In genomic region chr20:47493954-47494293, GRCh38 we compare ENCODE assay signal across 11 cellular contexts. TPM values are rescaled to one million over a fixed set of nuclear protein-coding genes. Genes with fewer than 3 reads are reported as not detected.
DNase-seq lines count a peak whose midpoint lies in the region; FAIRE-seq and TF ChIP-seq lines count a peak whose summit lies in the region.
"Had no signal": no experiment of that assay in that cellular context is flagged by ENCODE, and none has a peak within 500 bp of the region (broad histone marks: within the 10 kb centered on the region; RNA-seq: fewer than 3 reads in every experiment).

No MANE protein-coding gene starts in this region.

- no peak for TF ChIP-seq CTCF in esophagus muscularis mucosa (IDR thresholded peaks at IDR 0.05)

- H3K27me3 ChIP-seq in esophagus muscularis mucosa (no peaks in the 10 kb centered on the region), small intestine (ENCODE audit: control insufficient read depth in 2 of 2, insufficient read depth in 2 of 2, low read length in 2 of 2) (no peaks in the 10 kb centered on the region)

- DNase-seq in DMS153 (lab: John Stamatoyannopoulos, UW) (peak; percentile 23), DMS153 treated with DMSO at 0.1 percent for 48 hours (lab: John Stamatoyannopoulos, UW; ENCODE audit: unreplicated experiment) (no peak), NCI-H774 (lab: John Stamatoyannopoulos, UW) (peak; percentile 10), esophagus muscularis mucosa (ENCODE audit: extremely low spot score) (no peak), small intestine (peak; percentile 84), NCI-H187 treated with DMSO at 0.1 percent for 48 hours (lab: John Stamatoyannopoulos, UW) (no peak), AG08395 (ENCODE audit: low spot score) (no peak)
- no peak for DNase-seq in stimulated activated CD4-positive, alpha-beta T cell treated with anti-CD3 and anti-CD28 coated beads, Interleukin-4, amount 100 ng/mL, for 4 hours
- DNase-seq: 8988T had no signal

- TF ChIP-seq POLR2A in esophagus muscularis mucosa (IDR thresholded peaks at IDR 0.05; ENCODE audit: low read depth) = no peak

- H3K4me3 ChIP-seq in esophagus muscularis mucosa (no peak overlapping the region), small intestine (ENCODE audit: low read depth in 1 of 2, low read length in 2 of 2) (no peak overlapping the region)

- no peak for FAIRE-seq in small intestine (lab: Jason Lieb, UNC)
- FAIRE-seq: H1, RCC 7860 had no signal

- TF ChIP-seq EP300 in esophagus muscularis mucosa (IDR thresholded peaks at IDR 0.05) = no peak

- H3K27ac ChIP-seq in esophagus muscularis mucosa (replicated peaks in 1 of 4) (peak overlapping the region; percentile 71 to 84 (median 78)), small intestine (ENCODE audit: low read depth in 1 of 2, low read length in 1 of 2) (peak overlapping the region in 1 of 2 donors; percentile 57)

- H3K4me1 ChIP-seq in esophagus muscularis mucosa = peaks cover 20 to 22% (median 21%) of the 10 kb centered on the region in 4 donors
- H3K4me1 ChIP-seq in small intestine (ENCODE audit: control insufficient read depth in 2 of 2, insufficient read depth in 1 of 2, low read depth in 1 of 2, low read length in 1 of 2) = no peaks in the 10 kb centered on the region

- intact Hi-C loops in esophagus muscularis mucosa (cut with DNase I) = loop anchor here (10.0 kb wide), 1 partner anchor 239 kb away; no protein-coding TSS in a partner anchor

- 49% methylated on average over 2 of the region's 2 CpGs for whole genome bisulfite sequencing in esophagus muscularis mucosa
- 6 to 35% (median 8%) methylated on average over 2 of the region's 2 CpGs for WGBS in small intestine, 3 donors

- H3K9me3 ChIP-seq in esophagus muscularis mucosa = no peaks in the 10 kb centered on the region
- no peaks in the 10 kb centered on the region for H3K9me3 ChIP-seq in small intestine (ENCODE audit: control insufficient read depth, low read depth)

- H3K36me3 ChIP-seq in esophagus muscularis mucosa (no peaks in the 10 kb centered on the region), small intestine (ENCODE audit: control insufficient read depth in 2 of 2, insufficient read depth in 2 of 2, low read length in 2 of 2) (no peaks in the 10 kb centered on the region)

RNA-seq across cellular contexts. Expression of gene NCOA3, which starts 7.8 kb away (rescaled TPM):
- total RNA-seq in esophagus muscularis mucosa = 10 to 100 TPM; 25.7 to 51.4 (median 35.8) TPM
- polyA plus RNA-seq in small intestine = 1 to 10 TPM; 3.4 to 6.4 (median 3.8) TPM

Comparison
In these comparisons a context has a peak if more than half of its experiments do, and no peak if none do; other contexts are left out.
1. DNase-seq: peak in DMS153 (single experiment), NCI-H774 (single experiment) and small intestine (single experiment); none in DMS153 treated with DMSO at 0.1 percent for 48 hours (single experiment), esophagus muscularis mucosa (single experiment), NCI-H187 treated with DMSO at 0.1 percent for 48 hours (single experiment), stimulated activated CD4-positive, alpha-beta T cell treated with anti-CD3 and anti-CD28 coated beads, Interleukin-4, amount 100 ng/mL, for 4 hours (0 of 2) and AG08395 (single experiment).